14 cellular contexts compared by ENCODE assay signal in genomic region chr3:185657691-185658503, GRCh38.
A peak's percentile ranks its signal among the peaks of the same experiment; 100 is the strongest.
DNase-seq lines count a peak whose midpoint lies in the region; TF ChIP-seq lines count a peak whose summit lies in the region.
"Had no signal": no experiment of that assay in that cellular context is flagged by ENCODE, and none has a peak within 500 bp of the region (broad histone marks: within the 10 kb centered on the region; RNA-seq: fewer than 3 reads in every experiment).

No MANE protein-coding gene starts in this region.

- CTCF ChIA-PET in PC-9 (lab: Charles Lee) = no interaction called here

- POLR2A ChIA-PET in PC-9 (lab: Charles Lee; ENCODE audit: unreplicated experiment) = interaction anchor here (0.7 kb wide), 1 partner anchor 861 kb away, joined by 3 read pairs; no protein-coding TSS in a partner anchor

- peaks cover 44% of the 10 kb centered on the region for H3K36me3 ChIP-seq in PC-9 (ENCODE audit: low read depth)
- peaks cover 0 to 5% (median 0%) of the 10 kb centered on the region in 3 donors for H3K36me3 ChIP-seq in tibial nerve
- H3K36me3 ChIP-seq: BLaER1 treated with 17β-estradiol and CSF1 and Interleukin-3, amounts not matched to agents 10 nM and 100 nM had no signal

- intact Hi-C loops in PC-9 (cut with micrococcal nuclease; ENCODE audit: unreplicated experiment) = no loop called here

- no peak overlapping the region for H3K4me2 ChIP-seq in PC-9

- H3K9me3 ChIP-seq in PC-9 (ENCODE audit: insufficient read depth, low read depth) = no peaks in the 10 kb centered on the region
- no peaks in the 10 kb centered on the region for H3K9me3 ChIP-seq in tibial nerve
- H3K9me3 ChIP-seq: BLaER1 treated with 17β-estradiol and CSF1 and Interleukin-3, amounts not matched to agents 10 nM and 100 nM had no signal

- WGBS in tibial nerve, 2 donors = 79 to 83% methylated on average over 14 to 15 of the region's 15 CpGs

- no peaks in the 10 kb centered on the region for H3K27me3 Mint-ChIP-seq in chondrocyte (ENCODE audit: low read depth)

- no peaks in the 10 kb centered on the region for H3K9me2 ChIP-seq in PC-9 (ENCODE audit: insufficient read depth)

- peaks cover 65% of the 10 kb centered on the region for H3K4me1 Mint-ChIP-seq in chondrocyte (ENCODE audit: low read depth)
- H3K4me1 Mint-ChIP-seq: activated B cell treated with CpG ODN at 0.5 μM for 24 hours had no signal

- H2AFZ ChIP-seq in PC-9 = no peak overlapping the region

- H3F3A ChIP-seq in PC-9 (ENCODE audit: insufficient read depth, low read depth) = peaks cover 42% of the 10 kb centered on the region

- no TSS peak for BruUV-seq in PC-9 (replicated peaks; lab: Mats Ljungman, UMichigan)

- no peak for DNase-seq in PC-9
- DNase-seq in chondrocyte (ENCODE audit: low spot score) = no peak
- DNase-seq in mucosa of gallbladder (ENCODE audit: low spot score) = peak; percentile 8
- DNase-seq in tibial nerve (ENCODE audit: low spot score in 2 of 2) = no peak
- DNase-seq in stimulated activated naive CD4-positive, alpha-beta T cell (lab: John Stamatoyannopoulos, UW) = no peak
- DNase-seq in NCI-H1092 (lab: John Stamatoyannopoulos, UW) = no peak
- DNase-seq in EL = no peak
- DNase-seq: activated B cell treated with CpG ODN at 0.5 μM for 24 hours; activated naive CD4-positive, alpha-beta T cell treated with anti-CD3 and anti-CD28 coated beads, Interleukin-2, amount 50 U/mL, for 16 hours; cerebellar nuclear complex; NCI-H1417; T-cell had no signal

- H3K9me3 Mint-ChIP-seq in chondrocyte (ENCODE audit: low read depth) = no peaks in the 10 kb centered on the region
- H3K9me3 Mint-ChIP-seq: activated B cell treated with CpG ODN at 0.5 μM for 24 hours, IgD-negative memory B cell, T-cell had no signal

- no peaks in the 10 kb centered on the region for H3K27me3 ChIP-seq in PC-9 (ENCODE audit: insufficient read depth, low read depth)
- H3K27me3 ChIP-seq in tibial nerve = no peaks in the 10 kb centered on the region
- H3K27me3 ChIP-seq: BLaER1 treated with 17β-estradiol and CSF1 and Interleukin-3, amounts not matched to agents 10 nM and 100 nM had no signal

- peak overlapping the region; percentile 40 for H3K4me3 Mint-ChIP-seq in chondrocyte (ENCODE audit: unreplicated experiment)
- H3K4me3 Mint-ChIP-seq: activated B cell treated with CpG ODN at 0.5 μM for 24 hours, T-cell had no signal

- no peak overlapping the region for H3K4me3 ChIP-seq in PC-9
- no peak overlapping the region for H3K4me3 ChIP-seq in tibial nerve
- H3K4me3 ChIP-seq: BLaER1 treated with 17β-estradiol and CSF1 and Interleukin-3, amounts not matched to agents 10 nM and 100 nM had no signal

- TF ChIP-seq EP300 in tibial nerve (IDR thresholded peaks at IDR 0.05) = no peak

- no peak for TF ChIP-seq CTCF in PC-9 (conservative IDR thresholded peaks at IDR 0.05)
- no peak for TF ChIP-seq CTCF in chondrocyte (IDR thresholded peaks at IDR 0.05)
- no peak for TF ChIP-seq CTCF in tibial nerve (IDR thresholded peaks at IDR 0.05)

- no peaks in the 10 kb centered on the region for H3K79me2 ChIP-seq in PC-9 (ENCODE audit: low read depth)

- H3K4me1 ChIP-seq in PC-9 (replicated peaks; ENCODE audit: insufficient read depth) (peaks cover 17% of the 10 kb centered on the region), tibial nerve (peaks cover 5 to 69% (median 51%) of the 10 kb centered on the region in 4 donors)

- TF ChIP-seq POLR2A in tibial nerve (IDR thresholded peaks at IDR 0.05) = no peak

- H3K36me3 Mint-ChIP-seq in chondrocyte (ENCODE audit: low read depth) = peaks cover 15% of the 10 kb centered on the region
- H3K36me3 Mint-ChIP-seq: T-cell had no signal

- H3K27ac ChIP-seq in PC-9 (peak overlapping the region; percentile 31), tibial nerve (peak overlapping the region; percentile 72 to 99 (median 94))
- H3K27ac ChIP-seq: BLaER1 treated with 17β-estradiol and CSF1 and Interleukin-3, amounts not matched to agents 10 nM and 100 nM had no signal

- peaks cover 13% of the 10 kb centered on the region; the same call in 1 of the 2 replicates for H4K20me1 ChIP-seq in PC-9 (ENCODE audit: insufficient read depth)
- H4K20me1 ChIP-seq: BLaER1 treated with 17β-estradiol and CSF1 and Interleukin-3, amounts not matched to agents 10 nM and 100 nM had no signal

- peak overlapping the region; percentile 99 for H3K27ac Mint-ChIP-seq in chondrocyte (ENCODE audit: unreplicated experiment)
- H3K27ac Mint-ChIP-seq: activated B cell treated with CpG ODN at 0.5 μM for 24 hours, T-cell had no signal
